Comparison of ENCODE assay signal across 8 cellular contexts in genomic region chr20:54172856-54173652, GRCh38. TPM values are rescaled to one million over a fixed set of nuclear protein-coding genes. Genes with fewer than 3 reads are reported as not detected.
A peak's percentile ranks its signal among the peaks of the same experiment; 100 is the strongest.
DNase-seq lines count a peak whose midpoint lies in the region; ATAC-seq lines count a peak whose summit lies in the region.

No MANE protein-coding gene starts in this region.

- H3K4me3 ChIP-seq in iPS DF 6.9 (ENCODE audit: low read length), result peak overlapping the region; percentile 29; the same call in 1 of the 2 replicates

- H3K27ac Mint-ChIP-seq in T-helper 17 cell, result no peak overlapping the region
- H3K27ac Mint-ChIP-seq in stimulated activated memory B cell treated with anti-CD40 and anti-IgM and Interleukin-4, amounts not matched to agents 10 μg/mL and 1 μg/mL and 100 μg/mL, for 72 hours, result no peak overlapping the region

- no peaks in the 10 kb centered on the region for H3K9me3 ChIP-seq in T-helper 17 cell (ENCODE audit: control insufficient read depth, low read length, poor library complexity, severe bottlenecking)
- no peaks in the 10 kb centered on the region for H3K9me3 ChIP-seq in iPS DF 6.9 (ENCODE audit: control insufficient read depth, insufficient read depth, low read length)

- H3K36me3 ChIP-seq in iPS DF 6.9 (ENCODE audit: control insufficient read depth, insufficient read depth, low read length), result no peaks in the 10 kb centered on the region

- no CpG with 5 or more reads among the region's 66 CpGs for WGBS in iPS DF 6.9 (ENCODE audit: insufficient coverage, insufficient read length)

- H3K36me3 Mint-ChIP-seq in T-helper 17 cell (ENCODE audit: low read depth), result peaks cover 6% of the 10 kb centered on the region
- H3K36me3 Mint-ChIP-seq in stimulated activated memory B cell treated with anti-CD40 and anti-IgM and Interleukin-4, amounts not matched to agents 10 μg/mL and 1 μg/mL and 100 μg/mL, for 72 hours, result no peaks in the 10 kb centered on the region

- H3K4me1 Mint-ChIP-seq in T-helper 17 cell, result peaks cover 12% of the 10 kb centered on the region
- peaks cover 20% of the 10 kb centered on the region for H3K4me1 Mint-ChIP-seq in stimulated activated memory B cell treated with anti-CD40 and anti-IgM and Interleukin-4, amounts not matched to agents 10 μg/mL and 1 μg/mL and 100 μg/mL, for 72 hours

- peaks cover 41% of the 10 kb centered on the region for H3K27me3 ChIP-seq in iPS DF 6.9 (ENCODE audit: control insufficient read depth, insufficient read depth, low read length)

- DNase-seq in activated CD8-positive, alpha-beta memory T cell treated with anti-CD3 and anti-CD28 coated beads, Interleukin-2, amount 50 U/mL, for 48 hours, result peak; percentile 57
- DNase-seq in activated CD8-positive, alpha-beta memory T cell treated with anti-CD3 and anti-CD28 coated beads, Interleukin-2, amount 50 U/mL, for 4 hours, result no peak
- no peak for DNase-seq in T-helper 17 cell
- no peak for DNase-seq in iPS DF 6.9 (ENCODE audit: low read depth, low spot score)
- no peak for DNase-seq in effector CD8-positive, alpha-beta T cell (lab: John Stamatoyannopoulos, UW)
- no peak for DNase-seq in KBM-7

- H3K9me3 Mint-ChIP-seq in stimulated activated memory B cell treated with anti-CD40 and anti-IgM and Interleukin-4, amounts not matched to agents 10 μg/mL and 1 μg/mL and 100 μg/mL, for 72 hours, result no peaks in the 10 kb centered on the region

- peak overlapping the region; percentile 74 for H3K4me3 Mint-ChIP-seq in T-helper 17 cell
- H3K4me3 Mint-ChIP-seq in stimulated activated memory B cell treated with anti-CD40 and anti-IgM and Interleukin-4, amounts not matched to agents 10 μg/mL and 1 μg/mL and 100 μg/mL, for 72 hours, result peak overlapping the region; percentile 57

- ATAC-seq in T-helper 17 cell, result no peak
- ATAC-seq in stimulated activated memory B cell treated with anti-CD40 and anti-IgM and Interleukin-4, amounts not matched to agents 10 μg/mL and 1 μg/mL and 100 μg/mL, for 72 hours, result no peak
- ATAC-seq in GM19463 (IDR thresholded peaks at IDR 0.05; ENCODE audit: unreplicated experiment), result no peak

- no peak overlapping the region for H3K27ac ChIP-seq in iPS DF 6.9 (ENCODE audit: low read length)

- in situ Hi-C loops in KBM-7 (cut with MboI; ENCODE audit: low pct_unique_long_range_greater_than_20kb, low sequenced_read_pairs), result no loop called here

- peaks cover 8% of the 10 kb centered on the region; the same call in 1 of the 2 replicates for H3K4me1 ChIP-seq in iPS DF 6.9 (ENCODE audit: control insufficient read depth, insufficient read depth, low read length)

- H3K27me3 Mint-ChIP-seq in T-helper 17 cell, result peaks cover 77% of the 10 kb centered on the region
- H3K27me3 Mint-ChIP-seq in stimulated activated memory B cell treated with anti-CD40 and anti-IgM and Interleukin-4, amounts not matched to agents 10 μg/mL and 1 μg/mL and 100 μg/mL, for 72 hours, result peaks cover 73% of the 10 kb centered on the region

RNA-seq across cellular contexts. Expression of gene CYP24A1, which starts 0.7 kb away (rescaled TPM):
- total RNA-seq in T-helper 17 cell, result under 1 TPM in 1 of 2 donors, not detected in 1; 0.22 TPM

RNA-seq across cellular contexts. Expression of gene PFDN4, which starts 34.8 kb away (rescaled TPM):
- total RNA-seq in T-helper 17 cell, result 10 to 100 TPM; 16.9 to 21.3 TPM
